In genomic region chr1:215605011-215605621, GRCh38 we compare ENCODE assay signal across 20 cellular contexts.
"Had no signal": no experiment of that assay in that cellular context is flagged by ENCODE, and none has a peak within 500 bp of the region (broad histone marks: within the 10 kb centered on the region; RNA-seq: fewer than 3 reads in every experiment).

No MANE protein-coding gene starts in this region.

- H3K4me1 ChIP-seq: gastrocnemius medialis had no signal

- H3K27me3 Mint-ChIP-seq: activated CD4-positive, alpha-beta T cell treated with anti-CD3 and anti-CD28 coated beads, Interleukin-2, amount 10 ng/mL, durations not matched to agents 7 days and 5 days; activated naive CD4-positive, alpha-beta T cell treated with anti-CD3 and anti-CD28 coated beads, Interleukin-2, amount 10 ng/mL, durations not matched to agents 7 days and 5 days; activated naive CD8-positive, alpha-beta T cell treated with anti-CD3 and anti-CD28 coated beads, Interleukin-2, amount 50 U/mL, for 24 hours had no signal

- H3K4me3 Mint-ChIP-seq: activated CD4-positive, alpha-beta T cell treated with anti-CD3 and anti-CD28 coated beads, Interleukin-2, amount 10 ng/mL, durations not matched to agents 7 days and 5 days; activated naive CD4-positive, alpha-beta T cell treated with anti-CD3 and anti-CD28 coated beads, Interleukin-2, amount 10 ng/mL, durations not matched to agents 7 days and 5 days; activated naive CD8-positive, alpha-beta T cell treated with anti-CD3 and anti-CD28 coated beads, Interleukin-2, amount 50 U/mL, for 24 hours; activated T-cell treated with anti-CD3 and anti-CD28 coated beads, Interleukin-2, amount 50 U/mL, for 4 hours; neural crest cell had no signal

- ATAC-seq: activated naive CD8-positive, alpha-beta T cell treated with anti-CD3 and anti-CD28 coated beads, Interleukin-2, amount 50 U/mL, for 24 hours; activated T-cell treated with anti-CD3 and anti-CD28 coated beads, Interleukin-2, amount 50 U/mL, for 4 hours; gastrocnemius medialis; heart left ventricle; left ventricle myocardium superior had no signal

- H3K27me3 ChIP-seq: esophagus squamous epithelium, gastrocnemius medialis, heart left ventricle had no signal

- H3K4me3 ChIP-seq: esophagus squamous epithelium, gastrocnemius medialis, heart left ventricle had no signal

- H3K9me3 Mint-ChIP-seq: activated CD4-positive, alpha-beta T cell treated with anti-CD3 and anti-CD28 coated beads, Interleukin-2, amount 10 ng/mL, durations not matched to agents 7 days and 5 days; activated naive CD4-positive, alpha-beta T cell treated with anti-CD3 and anti-CD28 coated beads, Interleukin-2, amount 10 ng/mL, durations not matched to agents 7 days and 5 days; activated naive CD8-positive, alpha-beta T cell treated with anti-CD3 and anti-CD28 coated beads, Interleukin-2, amount 50 U/mL, for 24 hours; activated T-cell treated with anti-CD3 and anti-CD28 coated beads, Interleukin-2, amount 50 U/mL, for 4 hours; neural crest cell had no signal

- H3K4me1 Mint-ChIP-seq: activated CD4-positive, alpha-beta T cell treated with anti-CD3 and anti-CD28 coated beads, Interleukin-2, amount 10 ng/mL, durations not matched to agents 7 days and 5 days; activated naive CD4-positive, alpha-beta T cell treated with anti-CD3 and anti-CD28 coated beads, Interleukin-2, amount 10 ng/mL, durations not matched to agents 7 days and 5 days; activated naive CD8-positive, alpha-beta T cell treated with anti-CD3 and anti-CD28 coated beads, Interleukin-2, amount 50 U/mL, for 24 hours had no signal

- DNase-seq: activated CD4-positive, alpha-beta T cell treated with anti-CD3 and anti-CD28 coated beads, Interleukin-2, amount 10 ng/mL, durations not matched to agents 7 days and 5 days; activated CD8-positive, alpha-beta memory T cell treated with anti-CD3 and anti-CD28 coated beads, Interleukin-2, amount 50 U/mL, for 4 hours; activated effector memory CD4-positive, alpha-beta T cell treated with Interleukin-2 at 50 U/mL for 16 hours; activated naive CD4-positive, alpha-beta T cell treated with anti-CD3 and anti-CD28 coated beads, Interleukin-2, amount 10 ng/mL, durations not matched to agents 7 days and 5 days; activated naive CD8-positive, alpha-beta T cell treated with anti-CD3 and anti-CD28 coated beads, Interleukin-2, amount 50 U/mL, for 24 hours; activated T-cell treated with anti-CD3 and anti-CD28 coated beads, Interleukin-2, amount 50 U/mL, for 4 hours; dermis blood vessel endothelial cell; effector memory CD4-positive, alpha-beta T cell; esophagus squamous epithelium; gastrocnemius medialis; heart left ventricle; left ventricle myocardium superior; retina; stimulated activated CD4-positive, alpha-beta T cell treated with anti-CD3 and anti-CD28 coated beads, Interleukin-12 subunit alpha, Interleukin-12 subunit beta, amount 100 ng/mL, for 4 hours; stimulated activated CD4-positive, alpha-beta T cell treated with anti-CD3 and anti-CD28 coated beads, Interleukin-1b, Interleukin-23, amount 100 ng/mL, for 48 hours; stimulated activated CD8-positive, alpha-beta memory T cell treated with anti-CD3 and anti-CD28 coated beads, Interleukin-4, amount 100 ng/mL, for 48 hours; stimulated activated naive CD4-positive, alpha-beta T cell; T-helper 1 cell; T-helper 9 cell had no signal

- H3K36me3 Mint-ChIP-seq: activated naive CD4-positive, alpha-beta T cell treated with anti-CD3 and anti-CD28 coated beads, Interleukin-2, amount 10 ng/mL, durations not matched to agents 7 days and 5 days had no signal

- H3K27ac Mint-ChIP-seq: activated CD4-positive, alpha-beta T cell treated with anti-CD3 and anti-CD28 coated beads, Interleukin-2, amount 10 ng/mL, durations not matched to agents 7 days and 5 days; activated naive CD4-positive, alpha-beta T cell treated with anti-CD3 and anti-CD28 coated beads, Interleukin-2, amount 10 ng/mL, durations not matched to agents 7 days and 5 days; activated naive CD8-positive, alpha-beta T cell treated with anti-CD3 and anti-CD28 coated beads, Interleukin-2, amount 50 U/mL, for 24 hours had no signal

- H3K9me3 ChIP-seq: esophagus squamous epithelium, gastrocnemius medialis, heart left ventricle had no signal
